Comparison of ENCODE assay signal across 17 cellular contexts in genomic region chr3:112654492-112654891, GRCh38. TPM values are rescaled to one million over a fixed set of nuclear protein-coding genes. Genes with fewer than 3 reads are reported as not detected.
DNase-seq lines count a peak whose midpoint lies in the region; ATAC-seq and TF ChIP-seq lines count a peak whose summit lies in the region.
"Had no signal": no experiment of that assay in that cellular context is flagged by ENCODE, and none has a peak within 500 bp of the region (broad histone marks: within the 10 kb centered on the region; RNA-seq: fewer than 3 reads in every experiment).

No MANE protein-coding gene starts in this region.

- H2BK15ac ChIP-seq in H9 (ENCODE audit: low read depth, low read length), result no peak overlapping the region

- H2BK20ac ChIP-seq in H9 (ENCODE audit: low read depth, low read length, poor library complexity, severe bottlenecking), result no peak overlapping the region

- no peaks in the 10 kb centered on the region for H3K36me3 Mint-ChIP-seq in H9 (ENCODE audit: insufficient read depth in 1 of 3, low read depth in 3 of 3)
- no peaks in the 10 kb centered on the region for H3K36me3 Mint-ChIP-seq in activated naive CD4-positive, alpha-beta T cell treated with anti-CD3 and anti-CD28 coated beads for 36 hours (ENCODE audit: low read depth)
- H3K36me3 Mint-ChIP-seq: naive B cell; stimulated activated effector memory CD8-positive, alpha-beta T cell treated with anti-CD3 and anti-CD28 coated beads, Interleukin-12 subunit alpha, Interleukin-12 subunit beta, amount 100 ng/mL, for 72 hours had no signal

- no peaks in the 10 kb centered on the region; a peak in 1 of 4 replicates for H3K4me1 Mint-ChIP-seq in H9
- no peaks in the 10 kb centered on the region for H3K4me1 Mint-ChIP-seq in activated naive CD4-positive, alpha-beta T cell treated with anti-CD3 and anti-CD28 coated beads for 36 hours (ENCODE audit: low read depth)
- H3K4me1 Mint-ChIP-seq: naive B cell had no signal

- H3K23me2 ChIP-seq in H9 (ENCODE audit: insufficient read length, low read depth, low read length, poor library complexity, severe bottlenecking), result no peaks in the 10 kb centered on the region

- BruUV-seq in PC-3 (replicated peaks; lab: Mats Ljungman, UMichigan), result no TSS peak

- no peak overlapping the region for H3K27ac Mint-ChIP-seq in H9
- no peak overlapping the region for H3K27ac Mint-ChIP-seq in activated naive CD4-positive, alpha-beta T cell treated with anti-CD3 and anti-CD28 coated beads for 36 hours
- H3K27ac Mint-ChIP-seq: activated CD4-positive, alpha-beta T cell treated with anti-CD3 and anti-CD28 coated beads, Interleukin-2, amount 10 ng/mL, durations not matched to agents 24 days and 14 days; CD4-positive, alpha-beta T cell; naive B cell; stimulated activated effector memory CD8-positive, alpha-beta T cell treated with anti-CD3 and anti-CD28 coated beads, Interleukin-12 subunit alpha, Interleukin-12 subunit beta, amount 100 ng/mL, for 72 hours had no signal

- intact Hi-C loops in PC-3 (cut with micrococcal nuclease) (no loop called here), sigmoid colon (cut with DNase I) (no loop called here)
- intact Hi-C loops in activated naive CD4-positive, alpha-beta T cell treated with anti-CD3 and anti-CD28 coated beads for 36 hours (cut with micrococcal nuclease), result no loop called here

- peaks cover 0 to 4% of the 10 kb centered on the region in 2 experiments; a peak in 2 of 5 replicates for H3K9me3 Mint-ChIP-seq in H9
- no peaks in the 10 kb centered on the region for H3K9me3 Mint-ChIP-seq in activated naive CD4-positive, alpha-beta T cell treated with anti-CD3 and anti-CD28 coated beads for 36 hours
- H3K9me3 Mint-ChIP-seq: CD4-positive, alpha-beta T cell; stimulated activated effector memory CD8-positive, alpha-beta T cell treated with anti-CD3 and anti-CD28 coated beads, Interleukin-12 subunit alpha, Interleukin-12 subunit beta, amount 100 ng/mL, for 72 hours had no signal

- no peak for TF ChIP-seq POLR2A in sigmoid colon (IDR thresholded peaks at IDR 0.05)

- no peak for ATAC-seq in PC-3
- ATAC-seq: stimulated activated effector memory CD8-positive, alpha-beta T cell treated with anti-CD3 and anti-CD28 coated beads, Interleukin-12 subunit alpha, Interleukin-12 subunit beta, amount 100 ng/mL, for 72 hours had no signal

- H4K8ac ChIP-seq in H9 (replicated peaks; ENCODE audit: insufficient read length, low read depth, low read length), result no peak overlapping the region

- H3K27me3 ChIP-seq in ACC112 (ENCODE audit: insufficient read depth, low read length) (no peaks in the 10 kb centered on the region), PC-3 (ENCODE audit: low read length) (no peaks in the 10 kb centered on the region), sigmoid colon (no peaks in the 10 kb centered on the region), H9 (ENCODE audit: insufficient read depth, low read length) (no peaks in the 10 kb centered on the region)
- H3K27me3 ChIP-seq: upper lobe of left lung had no signal

- POLR2A ChIA-PET in PC-3 (lab: Charles Lee; ENCODE audit: unreplicated experiment), result no interaction called here

- H3K4me3 ChIP-seq in ACC112 (ENCODE audit: low read depth, low read length), result peak overlapping the region; percentile 56; the same call in 1 of the 2 replicates
- H3K4me3 ChIP-seq in PC-3 (ENCODE audit: low read length), result no peak overlapping the region
- H3K4me3 ChIP-seq in sigmoid colon, result no peak overlapping the region
- H3K4me3 ChIP-seq: upper lobe of left lung had no signal

- H3K9ac ChIP-seq in PC-3 (ENCODE audit: low read length) (no peak overlapping the region), H9 (ENCODE audit: extremely low read depth, insufficient read length, low read length) (no peak overlapping the region)

- H2BK5ac ChIP-seq in H9 (ENCODE audit: insufficient read length, low read length), result no peak overlapping the region

- no peaks in the 10 kb centered on the region for H3K27me3 Mint-ChIP-seq in H9 (ENCODE audit: low read depth)
- no peaks in the 10 kb centered on the region for H3K27me3 Mint-ChIP-seq in activated naive CD4-positive, alpha-beta T cell treated with anti-CD3 and anti-CD28 coated beads for 36 hours (ENCODE audit: low read depth)
- H3K27me3 Mint-ChIP-seq: CD4-positive, alpha-beta T cell had no signal

- H3K36me3 ChIP-seq in ACC112 (ENCODE audit: insufficient read depth, low read length), result no peaks in the 10 kb centered on the region
- no peaks in the 10 kb centered on the region for H3K36me3 ChIP-seq in PC-3 (ENCODE audit: low read depth, low read length)
- no peaks in the 10 kb centered on the region for H3K36me3 ChIP-seq in sigmoid colon
- H3K36me3 ChIP-seq: upper lobe of left lung had no signal

- no peak overlapping the region for H3T11ph ChIP-seq in H9 (ENCODE audit: low read length)

- peaks cover 68% of the 10 kb centered on the region for H3K4me1 ChIP-seq in ACC112 (ENCODE audit: control insufficient read depth, insufficient read depth, low read length, unreplicated experiment)
- H3K4me1 ChIP-seq in PC-3 (ENCODE audit: insufficient read depth, low read length), result peaks cover 61% of the 10 kb centered on the region
- peaks cover 0 to 26% (median 17%) of the 10 kb centered on the region in 4 donors for H3K4me1 ChIP-seq in sigmoid colon
- no peaks in the 10 kb centered on the region for H3K4me1 ChIP-seq in H9 (ENCODE audit: insufficient read depth, low read length)

- 88% methylated on average over 5 of the region's 5 CpGs for WGBS in sigmoid colon, 2 donors
- no CpG with 5 or more reads among the region's 5 CpGs for WGBS in H9 (ENCODE audit: extremely low coverage, insufficient read length, low lambda C conversion rate)

- H3K9me3 ChIP-seq in PC-3 (ENCODE audit: low read length) (no peaks in the 10 kb centered on the region), sigmoid colon (no peaks in the 10 kb centered on the region), H9 (ENCODE audit: control insufficient read depth, low read depth, low read length) (no peaks in the 10 kb centered on the region)
- H3K9me3 ChIP-seq: upper lobe of left lung had no signal

- no peak overlapping the region for H2BK120ac ChIP-seq in H9 (ENCODE audit: low read depth, low read length, poor library complexity, severe bottlenecking)

- no peak overlapping the region for H3K56ac ChIP-seq in H9 (ENCODE audit: insufficient read length, low read depth, low read length)

- H3K79me2 ChIP-seq in ACC112 (ENCODE audit: control insufficient read depth, insufficient read depth, low read length, unreplicated experiment) (no peaks in the 10 kb centered on the region), PC-3 (ENCODE audit: low read length) (no peaks in the 10 kb centered on the region), H9 (ENCODE audit: insufficient read depth, low read length) (no peaks in the 10 kb centered on the region)

- H3K14ac ChIP-seq in H9 (ENCODE audit: insufficient read depth, low read length), result no peak overlapping the region

- H3F3A ChIP-seq in PC-3 (ENCODE audit: low read length, unreplicated experiment), result peaks cover 10% of the 10 kb centered on the region

- no peak overlapping the region for H3K23ac ChIP-seq in H9 (ENCODE audit: insufficient read length, low read depth, low read length)

- TF ChIP-seq CTCF in PC-3 (conservative IDR thresholded peaks at IDR 0.05; ENCODE audit: low read depth, low read length) (no peak), sigmoid colon (IDR thresholded peaks at IDR 0.05) (no peak), H9 (conservative IDR thresholded peaks at IDR 0.05) (no peak)

- CTCF ChIA-PET in PC-3 (lab: Charles Lee), result interaction anchor here (1.0 to 1.4 kb wide), 2 partner anchors 34 to 160 kb away, joined by 3 read pairs; no protein-coding TSS in a partner anchor
- CTCF ChIA-PET in activated naive CD4-positive, alpha-beta T cell treated with anti-CD3 and anti-CD28 coated beads for 36 hours (lab: Charles Lee), result interaction anchor here (1.1 to 4.5 kb wide), 3 partner anchors 11 to 81 kb away, joined by 5 to 33 read pairs (median 7); no protein-coding TSS in a partner anchor

- H3K4me3 Mint-ChIP-seq in H9, result no peak overlapping the region
- H3K4me3 Mint-ChIP-seq in activated naive CD4-positive, alpha-beta T cell treated with anti-CD3 and anti-CD28 coated beads for 36 hours, result no peak overlapping the region
- H3K4me3 Mint-ChIP-seq: activated CD4-positive, alpha-beta T cell treated with anti-CD3 and anti-CD28 coated beads, Interleukin-2, amount 10 ng/mL, durations not matched to agents 24 days and 14 days; CD4-positive, alpha-beta T cell; naive B cell; stimulated activated effector memory CD8-positive, alpha-beta T cell treated with anti-CD3 and anti-CD28 coated beads, Interleukin-12 subunit alpha, Interleukin-12 subunit beta, amount 100 ng/mL, for 72 hours had no signal

- H3K18ac ChIP-seq in H9 (ENCODE audit: insufficient read length, low read depth, low read length), result no peak overlapping the region

- no peak overlapping the region for H4K5ac ChIP-seq in H9 (ENCODE audit: insufficient read length, low read depth, low read length)

- no peak overlapping the region for H2AK5ac ChIP-seq in H9 (ENCODE audit: insufficient read length, low read length)

- no peak overlapping the region for H4K91ac ChIP-seq in H9 (ENCODE audit: insufficient read length, low read depth, low read length)

- 0 out of 2 replicates have a peak, but pooled peaks cover 3% of the 10 kb centered on the region for H3K9me2 ChIP-seq in PC-3 (replicated peaks; ENCODE audit: low read length)

- DNase-seq in PC-3 (peak; percentile 31), epithelial cell of prostate (ENCODE audit: low read depth, low spot score) (no peak), sigmoid colon (no peak), H9 (no peak), NK-92 (lab: John Stamatoyannopoulos, UW; ENCODE audit: unreplicated experiment) (no peak), NCI-H446 (lab: John Stamatoyannopoulos, UW) (no peak)
- no peak for DNase-seq in activated naive CD4-positive, alpha-beta T cell treated with anti-CD3 and anti-CD28 coated beads for 36 hours
- DNase-seq: activated gamma-delta T cell treated with Interleukin-2 at 50 U/mL for 16 hours; CD4-positive, alpha-beta T cell; DMS79 treated with DMSO at 0.1 percent for 48 hours; naive B cell; NCI-H187; stimulated activated CD4-positive, alpha-beta T cell treated with anti-CD3 and anti-CD28 coated beads, Interleukin-12 subunit alpha, Interleukin-12 subunit beta, amount 100 ng/mL, for 4 hours; upper lobe of left lung had no signal

- no peak for TF ChIP-seq EP300 in sigmoid colon (IDR thresholded peaks at IDR 0.05)

- peak overlapping the region; percentile 37 for H2AFZ ChIP-seq in ACC112 (ENCODE audit: low read length, unreplicated experiment)
- H2AFZ ChIP-seq in PC-3 (ENCODE audit: low read length), result 0 out of 2 replicates have a peak overlapping the region, but pooled peaks have one; percentile 5
- no peak overlapping the region for H2AFZ ChIP-seq in H9 (ENCODE audit: low read length)

- H4K20me1 ChIP-seq in PC-3 (ENCODE audit: low read length) (no peaks in the 10 kb centered on the region), H9 (ENCODE audit: control insufficient read depth, insufficient read depth, insufficient read length) (no peaks in the 10 kb centered on the region)

- H2BK12ac ChIP-seq in H9 (ENCODE audit: insufficient read length, low read depth, low read length), result no peak overlapping the region

- H3K4me2 ChIP-seq in PC-3 (ENCODE audit: low read length), result peak overlapping the region; percentile 74
- no peak overlapping the region for H3K4me2 ChIP-seq in H9 (ENCODE audit: insufficient read depth, insufficient read length, low read length)

- no peaks in the 10 kb centered on the region for H3K79me1 ChIP-seq in H9 (ENCODE audit: insufficient read depth, low read depth, low read length, poor library complexity, severe bottlenecking)

- H3K4ac ChIP-seq in H9 (ENCODE audit: low read depth, low read length), result no peak overlapping the region

- H3K27ac ChIP-seq in ACC112 (ENCODE audit: low read depth, low read length), result peak overlapping the region; percentile 99
- H3K27ac ChIP-seq in PC-3 (ENCODE audit: low read length), result peak overlapping the region; percentile 56
- peak overlapping the region; percentile 96 for H3K27ac ChIP-seq in epithelial cell of prostate
- peak overlapping the region; percentile 2 to 66 (median 64) for H3K27ac ChIP-seq in sigmoid colon
- no peak overlapping the region for H3K27ac ChIP-seq in H9 (ENCODE audit: insufficient read length, low read depth, low read length)

RNA-seq across cellular contexts. Expression of gene CCDC80, which starts 13.5 kb away (rescaled TPM):
- total RNA-seq in PC-3 (2014; rRNA removed) (17.0 and 20.4 TPM in 2 replicates), sigmoid colon (100 to 1,000 TPM in 1 of 4 donors, 10 to 100 TPM in 3; 18.8 to 201 (median 43.8) TPM), H9 (2021) (4.6 and 5.4 TPM in 2 replicates)
- 10 to 100 TPM in 2 of 3 donors, 1 to 10 TPM in 1; 1.8 to 30.0 (median 12.1) TPM for polyA plus RNA-seq in sigmoid colon
- not detected for total RNA-seq in activated naive CD4-positive, alpha-beta T cell treated with anti-CD3 and anti-CD28 coated beads for 36 hours
- total RNA-seq: activated CD4-positive, alpha-beta T cell treated with anti-CD3 and anti-CD28 coated beads, Interleukin-2, amount 10 ng/mL, durations not matched to agents 24 days and 14 days; CD4-positive, alpha-beta T cell had no signal
